In the genomic region with DNA sequence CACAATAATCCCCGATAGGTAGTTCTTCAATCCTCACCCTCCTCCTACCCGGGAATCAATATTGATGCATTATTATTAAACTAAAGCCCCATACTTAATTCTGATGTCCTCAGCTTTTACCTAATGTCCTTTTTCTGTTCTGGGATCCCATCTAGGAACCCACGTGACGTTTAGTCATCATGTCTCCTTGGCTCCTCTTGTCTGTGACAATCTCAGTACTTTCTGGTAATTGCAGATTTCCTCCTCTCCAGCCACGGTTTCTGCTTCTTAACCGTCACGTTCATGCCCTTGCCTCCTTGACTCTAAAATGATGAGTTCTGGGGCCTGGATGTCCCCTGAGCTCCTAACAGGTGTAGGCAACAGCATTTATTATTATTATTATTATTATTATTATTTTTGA, we compare ENCODE assay signal across 15 cellular contexts. TPM values are rescaled to one million over a fixed set of nuclear protein-coding genes. Genes with fewer than 3 reads are reported as not detected.
A peak's percentile ranks its signal among the peaks of the same experiment; 100 is the strongest.
DNase-seq lines count a peak whose midpoint lies in the region; ATAC-seq and TF ChIP-seq lines count a peak whose summit lies in the region.
"Had no signal": no experiment of that assay in that cellular context is flagged by ENCODE, and none has a peak within 500 bp of the region (broad histone marks: within the 10 kb centered on the region; RNA-seq: fewer than 3 reads in every experiment).

No MANE protein-coding gene starts in this region.

- H2AFZ ChIP-seq in mammary epithelial cell (ENCODE audit: low read depth, low read length) = no peak overlapping the region

- TF ChIP-seq CTCF in mammary epithelial cell (conservative IDR thresholded peaks at IDR 0.05 in 1 of 2, IDR thresholded peaks at IDR 0.05 in 1 of 2; ENCODE audit: extremely low read depth in 1 of 2, insufficient read depth in 1 of 2, low read depth in 1 of 2, low read length in 2 of 2) = no peak
- no peak for TF ChIP-seq CTCF in stomach (IDR thresholded peaks at IDR 0.05)

- peak overlapping the region; percentile 55 for H3K27ac ChIP-seq in mammary epithelial cell (ENCODE audit: insufficient read depth, low read depth, low read length)
- no peak overlapping the region for H3K27ac ChIP-seq in stomach
- H3K27ac ChIP-seq: thyroid gland had no signal

- 92% methylated on average over 7 of the region's 7 CpGs for WGBS in mammary epithelial cell (ENCODE audit: low coverage, missing lambda C conversion rate)
- WGBS in stomach, 5 donors = 81 to 90% (median 85%) methylated on average over 7 of the region's 7 CpGs

- H3K79me2 ChIP-seq in mammary epithelial cell (ENCODE audit: insufficient read depth, low read length) = peaks cover 14% of the 10 kb centered on the region

- DNase-seq in SIG-M5 treated with dmso at 0.1 percent for 504 hours (lab: John Stamatoyannopoulos, UW; ENCODE audit: unreplicated experiment) (peak; percentile 75), SIG-M5 (lab: John Stamatoyannopoulos, UW) (no peak), MV-4-11 (lab: John Stamatoyannopoulos, UW) (peak; percentile 75), mammary epithelial cell (no peak), NCI-H1436 treated with DMSO at 0.1 percent for 48 hours (lab: John Stamatoyannopoulos, UW) (no peak), stomach (no peak), GM19238 (ENCODE audit: insufficient read length, low spot score) (no peak)
- DNase-seq: effector memory CD8-positive, alpha-beta T cell; H9 had no signal

- CTCF ChIA-PET in mammary epithelial cell (lab: Charles Lee; ENCODE audit: low non-redundant PET) = no interaction called here

- H3K4me1 Mint-ChIP-seq in stimulated activated memory B cell treated with anti-CD40 and anti-IgM and Interleukin-4, amounts not matched to agents 10 μg/mL and 1 μg/mL and 100 μg/mL, for 72 hours = peaks cover 87% of the 10 kb centered on the region

- no peak for TF ChIP-seq POLR2A in stomach (IDR thresholded peaks at IDR 0.05)

- ATAC-seq in stimulated activated memory B cell treated with anti-CD40 and anti-IgM and Interleukin-4, amounts not matched to agents 10 μg/mL and 1 μg/mL and 100 μg/mL, for 72 hours = no peak
- ATAC-seq: effector memory CD8-positive, alpha-beta T cell; natural killer cell treated with Interleukin-12 subunit alpha and Interleukin-12 subunit beta and Interleukin-15 and Interleukin-18, amount 100 ng/mL, for 72 hours; WTC11 had no signal

- TF ChIP-seq EP300 in stomach (IDR thresholded peaks at IDR 0.05) = no peak

- H3K36me3 ChIP-seq in mammary epithelial cell (ENCODE audit: insufficient read depth, low read length) (no peaks in the 10 kb centered on the region), stomach (no peaks in the 10 kb centered on the region)
- H3K36me3 ChIP-seq: thyroid gland had no signal

- H3K27me3 Mint-ChIP-seq in stimulated activated memory B cell treated with anti-CD40 and anti-IgM and Interleukin-4, amounts not matched to agents 10 μg/mL and 1 μg/mL and 100 μg/mL, for 72 hours = no peaks in the 10 kb centered on the region
- H3K27me3 Mint-ChIP-seq: natural killer cell treated with Interleukin-12 subunit alpha and Interleukin-12 subunit beta and Interleukin-15 and Interleukin-18, amount 100 ng/mL, for 72 hours had no signal

- H3K9me3 Mint-ChIP-seq in stimulated activated memory B cell treated with anti-CD40 and anti-IgM and Interleukin-4, amounts not matched to agents 10 μg/mL and 1 μg/mL and 100 μg/mL, for 72 hours = no peaks in the 10 kb centered on the region
- H3K9me3 Mint-ChIP-seq: effector memory CD8-positive, alpha-beta T cell; natural killer cell treated with Interleukin-12 subunit alpha and Interleukin-12 subunit beta and Interleukin-15 and Interleukin-18, amount 100 ng/mL, for 72 hours had no signal

- H3K27me3 ChIP-seq in mammary epithelial cell (ENCODE audit: insufficient read depth, low read length) = no peaks in the 10 kb centered on the region
- H3K27me3 ChIP-seq in stomach = no peaks in the 10 kb centered on the region
- H3K27me3 ChIP-seq: thyroid gland had no signal

- no TSS peak for BruUV-seq in mammary epithelial cell (replicated peaks; lab: Mats Ljungman, UMichigan)

- H4K20me1 ChIP-seq in mammary epithelial cell (ENCODE audit: insufficient read depth, low read length) = no peaks in the 10 kb centered on the region

- H3K9me3 ChIP-seq in mammary epithelial cell (replicated peaks; ENCODE audit: insufficient read depth, low read length) = no peaks in the 10 kb centered on the region
- no peaks in the 10 kb centered on the region for H3K9me3 ChIP-seq in stomach
- H3K9me3 ChIP-seq: thyroid gland had no signal

- dilution Hi-C loops in mammary epithelial cell (cut with HindIII; ENCODE audit: low sequenced_read_pairs) = no loop called here

- intact Hi-C loops in mammary epithelial cell (cut with micrococcal nuclease) (loop anchor here (1.0 kb wide), 1 partner anchor 92 kb away; no protein-coding TSS in a partner anchor), stomach (cut with DNase I; ENCODE audit: low total_unique reads) (loop anchor here (10.0 kb wide), 1 partner anchor 93 kb away; no protein-coding TSS in a partner anchor)

- in situ Hi-C loops in mammary epithelial cell (cut with MboI; ENCODE audit: low sequenced_read_pairs in 2 of 2) = no loop called here

- H3K4me3 Mint-ChIP-seq in stimulated activated memory B cell treated with anti-CD40 and anti-IgM and Interleukin-4, amounts not matched to agents 10 μg/mL and 1 μg/mL and 100 μg/mL, for 72 hours = no peak overlapping the region
- H3K4me3 Mint-ChIP-seq: effector memory CD8-positive, alpha-beta T cell; H9; natural killer cell treated with Interleukin-12 subunit alpha and Interleukin-12 subunit beta and Interleukin-15 and Interleukin-18, amount 100 ng/mL, for 72 hours; WTC11 had no signal

- peaks cover 8% of the 10 kb centered on the region for H3K36me3 Mint-ChIP-seq in stimulated activated memory B cell treated with anti-CD40 and anti-IgM and Interleukin-4, amounts not matched to agents 10 μg/mL and 1 μg/mL and 100 μg/mL, for 72 hours
- H3K36me3 Mint-ChIP-seq: natural killer cell treated with Interleukin-12 subunit alpha and Interleukin-12 subunit beta and Interleukin-15 and Interleukin-18, amount 100 ng/mL, for 72 hours had no signal

- no peak overlapping the region for H3K9ac ChIP-seq in mammary epithelial cell (ENCODE audit: insufficient read depth, low read length)

- H3K4me1 ChIP-seq in mammary epithelial cell (ENCODE audit: insufficient read depth, low read length) (peaks cover 29% of the 10 kb centered on the region), stomach (peaks cover 22 to 66% (median 35%) of the 10 kb centered on the region in 4 donors)

- H3K4me2 ChIP-seq in mammary epithelial cell (ENCODE audit: insufficient read depth, low read depth, low read length) = peak overlapping the region; percentile 39

- H3K4me3 ChIP-seq in mammary epithelial cell (replicated peaks in 1 of 3; ENCODE audit: insufficient read depth in 1 of 3, low read depth in 2 of 3, low read length in 3 of 3) (no peak overlapping the region), stomach (no peak overlapping the region)
- H3K4me3 ChIP-seq: thyroid gland had no signal

- peak overlapping the region; percentile 99 for H3K27ac Mint-ChIP-seq in stimulated activated memory B cell treated with anti-CD40 and anti-IgM and Interleukin-4, amounts not matched to agents 10 μg/mL and 1 μg/mL and 100 μg/mL, for 72 hours
- H3K27ac Mint-ChIP-seq: H9, WTC11 had no signal

RNA-seq across cellular contexts. Expression of a gene that starts 2.9 kb away (rescaled TPM):
- total RNA-seq in mammary epithelial cell (10 to 100 TPM in 1 of 2 donors, 1 to 10 TPM in 1; 9.2 to 17.1 TPM), stomach (100 to 1,000 TPM; 191 to 471 (median 216) TPM)
- polyA plus RNA-seq in mammary epithelial cell (6.3 TPM), stomach (10 to 100 TPM; 21.9 to 85.4 (median 25.2) TPM)
- 55.2 TPM for polyA minus RNA-seq in mammary epithelial cell

RNA-seq across cellular contexts. Expression of a gene that starts 43.8 kb away (rescaled TPM):
- total RNA-seq in mammary epithelial cell (not detected), stomach (1 to 10 TPM in 1 of 5 donors, not detected in 4; 1.5 TPM)
- polyA plus RNA-seq in mammary epithelial cell (not detected), stomach (not detected)
- not detected for polyA minus RNA-seq in mammary epithelial cell
- total RNA-seq: H9, HT-29, skeletal muscle tissue, WTC11 had no signal

Comparison
In these comparisons a context has a peak if more than half of its experiments do, and no peak if none do; other contexts are left out.
1. DNase-seq: peak in SIG-M5 treated with dmso at 0.1 percent for 504 hours (single experiment) and MV-4-11 (single experiment); none in SIG-M5 (single experiment), mammary epithelial cell (single experiment), NCI-H1436 treated with DMSO at 0.1 percent for 48 hours (single experiment), stomach (single experiment) and GM19238 (single experiment).
2. RNA of a gene that starts 2.9 kb away (total RNA-seq): 191 to 471 TPM in stomach; 9.2 to 17.1 TPM in mammary epithelial cell; every median in the first group is over 10 times any median in the second.